16 cellular contexts compared by ENCODE assay signal in the genomic region with DNA sequence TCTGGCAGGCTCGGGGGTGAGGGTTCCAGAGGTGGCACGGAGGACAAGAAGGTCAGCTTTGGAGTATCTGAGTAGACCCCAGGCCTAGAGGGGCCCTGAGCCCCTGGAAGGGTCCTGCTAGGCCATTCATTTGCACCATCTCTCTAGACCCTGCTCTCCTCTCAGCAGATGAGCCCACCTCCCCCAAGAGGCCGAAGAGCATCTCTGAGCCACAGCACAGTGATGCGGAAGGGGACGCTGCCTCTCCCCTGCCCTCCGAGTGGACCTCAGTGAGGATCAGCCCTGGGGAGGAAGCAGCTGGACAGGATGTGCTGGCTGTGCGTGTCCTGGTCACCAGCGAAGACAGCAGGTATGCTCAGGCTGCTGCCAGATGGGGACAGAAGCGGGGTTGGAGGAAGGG.
"Had no signal": no experiment of that assay in that cellular context is flagged by ENCODE, and none has a peak within 500 bp of the region (broad histone marks: within the 10 kb centered on the region; RNA-seq: fewer than 3 reads in every experiment).

No MANE protein-coding gene starts in this region.

- H3K36me3 Mint-ChIP-seq: activated naive CD4-positive, alpha-beta T cell treated with anti-CD3 and anti-CD28 coated beads, Interleukin-2, amount 50 U/mL, for 24 hours; stimulated activated memory B cell treated with anti-CD40 and anti-IgM and Interleukin-4, amounts not matched to agents 10 μg/mL and 1 μg/mL and 100 μg/mL, for 72 hours had no signal

- H3K36me3 ChIP-seq: esophagus squamous epithelium, ovary, thyroid gland had no signal

- H3K4me1 ChIP-seq: esophagus squamous epithelium had no signal

- ATAC-seq: body of pancreas; stimulated activated memory B cell treated with anti-CD40 and anti-IgM and Interleukin-4, amounts not matched to agents 10 μg/mL and 1 μg/mL and 100 μg/mL, for 72 hours had no signal

- H3K9me3 ChIP-seq: body of pancreas, esophagus squamous epithelium, ovary, thyroid gland had no signal

- H3K4me3 ChIP-seq: body of pancreas, esophagus squamous epithelium, lung, ovary, thyroid gland had no signal

- H3K27me3 Mint-ChIP-seq: activated naive CD4-positive, alpha-beta T cell treated with anti-CD3 and anti-CD28 coated beads, Interleukin-2, amount 50 U/mL, for 24 hours; stimulated activated memory B cell treated with anti-CD40 and anti-IgM and Interleukin-4, amounts not matched to agents 10 μg/mL and 1 μg/mL and 100 μg/mL, for 72 hours had no signal

- H3K27ac Mint-ChIP-seq: activated naive CD4-positive, alpha-beta T cell treated with anti-CD3 and anti-CD28 coated beads, Interleukin-2, amount 50 U/mL, for 24 hours; activated T-helper 2 cell treated with anti-CD3 and anti-CD28 coated beads, Interferon-gamma antibody, Interleukin-2, Interleukin-4, amounts not matched to agents 10 μg/mL and 5 μg/mL and 100 μg/mL, durations not matched to agents 14 hours and 24 hours and 36 hours; stimulated activated memory B cell treated with anti-CD40 and anti-IgM and Interleukin-4, amounts not matched to agents 10 μg/mL and 1 μg/mL and 100 μg/mL, for 72 hours had no signal

- H3K4me3 Mint-ChIP-seq: activated naive CD4-positive, alpha-beta T cell treated with anti-CD3 and anti-CD28 coated beads, Interleukin-2, amount 50 U/mL, for 24 hours; stimulated activated memory B cell treated with anti-CD40 and anti-IgM and Interleukin-4, amounts not matched to agents 10 μg/mL and 1 μg/mL and 100 μg/mL, for 72 hours had no signal

- H3K27ac ChIP-seq: body of pancreas, esophagus squamous epithelium, ovary, thyroid gland had no signal

- H3K27me3 ChIP-seq: body of pancreas, esophagus squamous epithelium, ovary, thyroid gland had no signal

- H3K9me3 Mint-ChIP-seq: activated naive CD4-positive, alpha-beta T cell treated with anti-CD3 and anti-CD28 coated beads, Interleukin-2, amount 50 U/mL, for 24 hours; activated T-helper 2 cell treated with anti-CD3 and anti-CD28 coated beads, Interferon-gamma antibody, Interleukin-2, Interleukin-4, amounts not matched to agents 10 μg/mL and 5 μg/mL and 100 μg/mL, durations not matched to agents 14 hours and 24 hours and 36 hours; stimulated activated memory B cell treated with anti-CD40 and anti-IgM and Interleukin-4, amounts not matched to agents 10 μg/mL and 1 μg/mL and 100 μg/mL, for 72 hours had no signal

- H3K4me1 Mint-ChIP-seq: activated naive CD4-positive, alpha-beta T cell treated with anti-CD3 and anti-CD28 coated beads, Interleukin-2, amount 50 U/mL, for 24 hours; stimulated activated memory B cell treated with anti-CD40 and anti-IgM and Interleukin-4, amounts not matched to agents 10 μg/mL and 1 μg/mL and 100 μg/mL, for 72 hours had no signal

- DNase-seq: activated CD4-positive, alpha-beta T cell treated with anti-CD3 and anti-CD28 coated beads for 48 hours; activated T-cell treated with anti-CD3 and anti-CD28 coated beads for 4 hours; amniotic stem cell; central memory CD4-positive, alpha-beta T cell; cortex of kidney; effector CD4-positive, alpha-beta T cell; esophagus squamous epithelium; midbrain; T-helper 2 cell; thyroid gland had no signal
